25 cellular contexts compared by ENCODE assay signal in genomic region chr4:3805026-3805425, GRCh38. TPM values are rescaled to one million over a fixed set of nuclear protein-coding genes. Genes with fewer than 3 reads are reported as not detected.
"Had no signal": no experiment of that assay in that cellular context is flagged by ENCODE, and none has a peak within 500 bp of the region (broad histone marks: within the 10 kb centered on the region; RNA-seq: fewer than 3 reads in every experiment).

No MANE protein-coding gene starts in this region.

- H3K4me3 ChIP-seq: dorsolateral prefrontal cortex, gastrocnemius medialis, pancreas, right lobe of liver, stomach, thyroid gland, vagina had no signal

- H3K27ac Mint-ChIP-seq: naive thymus-derived CD8-positive, alpha-beta T cell; nephron progenitor cell; progenitor cell of endocrine pancreas; stimulated activated effector memory CD8-positive, alpha-beta T cell treated with anti-CD3 and anti-CD28 coated beads, Interleukin-12 subunit alpha, Interleukin-12 subunit beta, amount 100 ng/mL, for 72 hours had no signal

- H3K27me3 ChIP-seq: pancreas, right lobe of liver, thyroid gland, vagina had no signal

- H3K4me1 Mint-ChIP-seq: naive thymus-derived CD8-positive, alpha-beta T cell; stimulated activated effector memory CD8-positive, alpha-beta T cell treated with anti-CD3 and anti-CD28 coated beads, Interleukin-12 subunit alpha, Interleukin-12 subunit beta, amount 100 ng/mL, for 72 hours had no signal

- ATAC-seq: esophagus mucosa; gastrocnemius medialis; left lobe of liver; naive thymus-derived CD8-positive, alpha-beta T cell; pancreas; right lobe of liver; stimulated activated effector memory CD8-positive, alpha-beta T cell treated with anti-CD3 and anti-CD28 coated beads, Interleukin-12 subunit alpha, Interleukin-12 subunit beta, amount 100 ng/mL, for 72 hours had no signal

- H3K27ac ChIP-seq: dorsolateral prefrontal cortex, epithelial cell of prostate, gastrocnemius medialis, pancreas, right lobe of liver, stomach, thyroid gland, vagina had no signal

- H3K4me3 Mint-ChIP-seq: naive thymus-derived CD8-positive, alpha-beta T cell; nephron progenitor cell; stimulated activated effector memory CD8-positive, alpha-beta T cell treated with anti-CD3 and anti-CD28 coated beads, Interleukin-12 subunit alpha, Interleukin-12 subunit beta, amount 100 ng/mL, for 72 hours had no signal

- H3K4me1 ChIP-seq: gastrocnemius medialis, pancreas, right lobe of liver, stomach, thyroid gland, vagina had no signal

- H3K36me3 ChIP-seq: gastrocnemius medialis, pancreas, right lobe of liver, stomach, thyroid gland, vagina had no signal

- FAIRE-seq: colon, keratinocyte, pancreas, small intestine had no signal

- DNase-seq: dorsolateral prefrontal cortex; effector CD4-positive, alpha-beta T cell; foreskin fibroblast; gastrocnemius medialis; head of caudate nucleus; mammary epithelial cell; naive thymus-derived CD8-positive, alpha-beta T cell; nephron progenitor cell; small intestine; stimulated activated CD4-positive, alpha-beta T cell treated with anti-CD3 and anti-CD28 coated beads, Interleukin-2, amount 100 ng/mL, for 24 hours; stimulated activated CD4-positive, alpha-beta T cell treated with anti-CD3 and anti-CD28 coated beads, Interleukin-4, amount 100 ng/mL, for 24 hours; stimulated activated naive CD4-positive, alpha-beta T cell treated with Interleukin-2 at 50 U/mL for 16 hours; stomach; thyroid gland; trophoblast cell had no signal

- H3K9me3 Mint-ChIP-seq: naive thymus-derived CD8-positive, alpha-beta T cell; nephron progenitor cell; stimulated activated effector memory CD8-positive, alpha-beta T cell treated with anti-CD3 and anti-CD28 coated beads, Interleukin-12 subunit alpha, Interleukin-12 subunit beta, amount 100 ng/mL, for 72 hours had no signal

- H3K9me3 ChIP-seq: gastrocnemius medialis, pancreas, right lobe of liver, stomach, thyroid gland, vagina had no signal

- H3K36me3 Mint-ChIP-seq: naive thymus-derived CD8-positive, alpha-beta T cell; stimulated activated effector memory CD8-positive, alpha-beta T cell treated with anti-CD3 and anti-CD28 coated beads, Interleukin-12 subunit alpha, Interleukin-12 subunit beta, amount 100 ng/mL, for 72 hours had no signal

RNA-seq across cellular contexts. Expression of gene ADRA2C, which starts 38.8 kb away (rescaled TPM):
- total RNA-seq: naive thymus-derived CD8-positive, alpha-beta T cell had no signal
- polyA plus RNA-seq: naive thymus-derived CD8-positive, alpha-beta T cell had no signal
